In the genomic region with DNA sequence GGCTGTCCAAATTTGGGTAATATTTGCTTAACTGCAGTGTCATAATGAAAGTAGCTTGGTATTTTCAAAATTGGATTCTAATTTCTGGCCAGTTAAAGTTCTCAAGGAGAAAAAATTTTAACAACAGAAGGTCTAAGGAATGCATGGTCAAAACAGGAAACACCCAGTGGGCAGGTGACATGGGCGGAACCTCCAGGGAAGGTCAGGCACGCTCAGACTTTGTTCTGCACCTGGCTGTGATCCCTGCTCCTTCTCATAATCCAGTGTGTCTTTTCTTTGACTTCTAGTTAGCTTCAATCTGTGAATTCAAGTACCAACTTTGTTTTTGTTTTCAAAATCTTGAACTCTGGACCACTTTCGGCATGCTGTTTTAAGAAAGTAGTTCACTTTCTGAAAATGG, we compare ENCODE assay signal across 7 cellular contexts. TPM values are rescaled to one million over a fixed set of nuclear protein-coding genes. Genes with fewer than 3 reads are reported as not detected.
"Had no signal": no experiment of that assay in that cellular context is flagged by ENCODE, and none has a peak within 500 bp of the region (broad histone marks: within the 10 kb centered on the region; RNA-seq: fewer than 3 reads in every experiment).

No MANE protein-coding gene starts in this region.

RNA-seq across cellular contexts. Expression of gene NPY4R2, which starts 34.2 kb away (rescaled TPM):
- total RNA-seq: thoracic aorta, thyroid gland, tibial nerve, ureter, uterus had no signal
- polyA plus RNA-seq: thymus, urinary bladder had no signal
